7 cellular contexts compared by ENCODE assay signal in genomic region chr1:55962472-55962871, GRCh38.
"Had no signal": no experiment of that assay in that cellular context is flagged by ENCODE, and none has a peak within 500 bp of the region (broad histone marks: within the 10 kb centered on the region; RNA-seq: fewer than 3 reads in every experiment).

No MANE protein-coding gene starts in this region.

- H3K9me3 Mint-ChIP-seq: GM23338 had no signal

- DNase-seq: H7, HCEC 1CT, IMR-90, KG1 had no signal

- FAIRE-seq: HTR-8/SVneo, K562 had no signal

- H3K4me3 ChIP-seq: GM23338, K562 had no signal

- H3K4me3 Mint-ChIP-seq: GM23338 had no signal

- H3K4me2 ChIP-seq: GM23338 had no signal

- H3K27ac Mint-ChIP-seq: GM23338 had no signal

- H2AFZ ChIP-seq: GM23338 had no signal
